Comparison of ENCODE assay signal across 9 cellular contexts in genomic region chr19:15180451-15181390, GRCh38. TPM values are rescaled to one million over a fixed set of nuclear protein-coding genes. Genes with fewer than 3 reads are reported as not detected.
DNase-seq lines count a peak whose midpoint lies in the region; ATAC-seq and TF ChIP-seq lines count a peak whose summit lies in the region.
"Had no signal": no experiment of that assay in that cellular context is flagged by ENCODE, and none has a peak within 500 bp of the region (broad histone marks: within the 10 kb centered on the region; RNA-seq: fewer than 3 reads in every experiment).

No MANE protein-coding gene starts in this region.

- BruUV-seq in Caco-2 (replicated peaks; lab: Mats Ljungman, UMichigan) = no TSS peak

- ATAC-seq in left colon = peak; percentile 93
- ATAC-seq in GM18505 (IDR thresholded peaks at IDR 0.05; ENCODE audit: unreplicated experiment) = no peak
- ATAC-seq in GM21367 (IDR thresholded peaks at IDR 0.05; ENCODE audit: unreplicated experiment) = no peak
- no peak for ATAC-seq in stimulated activated naive B cell treated with anti-CD40 and anti-IgM and Interleukin-4, amounts not matched to agents 10 μg/mL and 1 μg/mL and 100 μg/mL, for 72 hours (replicated peaks)

- no peak for TF ChIP-seq CTCF in Caco-2 (IDR thresholded peaks at IDR 0.05; ENCODE audit: insufficient read depth in 1 of 2, low read depth in 1 of 2, low read length in 1 of 2, severe bottlenecking in 1 of 2, unreplicated experiment in 1 of 2)

- no peak overlapping the region for H3K4me3 Mint-ChIP-seq in Caco-2 (ENCODE audit: unreplicated experiment)
- peak overlapping the region in 1 of 2 donors; percentile 54 for H3K4me3 Mint-ChIP-seq in stimulated activated naive B cell treated with anti-CD40 and anti-IgM and Interleukin-4, amounts not matched to agents 10 μg/mL and 1 μg/mL and 100 μg/mL, for 72 hours

- no peaks in the 10 kb centered on the region for H3K9me3 Mint-ChIP-seq in Caco-2 (ENCODE audit: unreplicated experiment)
- H3K9me3 Mint-ChIP-seq in stimulated activated naive B cell treated with anti-CD40 and anti-IgM and Interleukin-4, amounts not matched to agents 10 μg/mL and 1 μg/mL and 100 μg/mL, for 72 hours = no peaks in the 10 kb centered on the region

- no peaks in the 10 kb centered on the region for H3K27me3 ChIP-seq in Caco-2 (replicated peaks; ENCODE audit: control insufficient read depth, insufficient read depth, low read length)

- CTCF ChIA-PET in Caco-2 (lab: Charles Lee) = interaction anchor here (0.6 kb wide), 1 partner anchor 374 kb away, joined by 16 read pairs; no protein-coding TSS in a partner anchor

- DNase-seq in Caco-2 (peak; percentile 48 to 71), NCI-H128 (lab: John Stamatoyannopoulos, UW; ENCODE audit: unreplicated experiment) (peak; percentile 30), SW480 (ENCODE audit: low spot score) (peak; percentile 83), left colon (peak; percentile 49 to 54), NOMO-1 treated with DMSO at 0.1 percent for 48 hours (lab: John Stamatoyannopoulos, UW; ENCODE audit: unreplicated experiment) (no peak)
- no peak for DNase-seq in stimulated activated naive B cell treated with anti-CD40 and anti-IgM and Interleukin-4, amounts not matched to agents 10 μg/mL and 1 μg/mL and 100 μg/mL, for 72 hours
- DNase-seq: effector CD4-positive, alpha-beta T cell had no signal

- no peaks in the 10 kb centered on the region for H3K27me3 Mint-ChIP-seq in Caco-2 (ENCODE audit: insufficient read depth, unreplicated experiment)
- H3K27me3 Mint-ChIP-seq in stimulated activated naive B cell treated with anti-CD40 and anti-IgM and Interleukin-4, amounts not matched to agents 10 μg/mL and 1 μg/mL and 100 μg/mL, for 72 hours = peaks cover 19 to 35% of the 10 kb centered on the region in 2 donors

- no peak overlapping the region for H3K27ac Mint-ChIP-seq in Caco-2 (ENCODE audit: unreplicated experiment)
- no peak overlapping the region for H3K27ac Mint-ChIP-seq in stimulated activated naive B cell treated with anti-CD40 and anti-IgM and Interleukin-4, amounts not matched to agents 10 μg/mL and 1 μg/mL and 100 μg/mL, for 72 hours

- H3K9me3 ChIP-seq in Caco-2 = no peaks in the 10 kb centered on the region

- peaks cover 75% of the 10 kb centered on the region for H3K36me3 Mint-ChIP-seq in Caco-2 (ENCODE audit: insufficient read depth, unreplicated experiment)
- no peaks in the 10 kb centered on the region for H3K36me3 Mint-ChIP-seq in stimulated activated naive B cell treated with anti-CD40 and anti-IgM and Interleukin-4, amounts not matched to agents 10 μg/mL and 1 μg/mL and 100 μg/mL, for 72 hours

- H3K4me3 ChIP-seq in Caco-2 (ENCODE audit: low read depth, low read length) = peak overlapping the region; percentile 22; the same call in 1 of the 2 replicates

- POLR2A ChIA-PET in Caco-2 (lab: Charles Lee) = interaction anchor here (0.7 kb wide), 1 partner anchor 198 kb away, joined by 3 read pairs; no protein-coding TSS in a partner anchor

- TF ChIP-seq POLR2A in GM18505 (IDR thresholded peaks at IDR 0.05; ENCODE audit: borderline replicate concordance, extremely low read depth, insufficient read depth, insufficient read length) = no peak

- H3K36me3 ChIP-seq in Caco-2 (ENCODE audit: control insufficient read depth, insufficient read depth, low read length) = peaks cover 1% of the 10 kb centered on the region

- H3K4me1 ChIP-seq in Caco-2 = no peaks in the 10 kb centered on the region

- no peaks in the 10 kb centered on the region for H3K4me1 Mint-ChIP-seq in Caco-2 (ENCODE audit: low read depth, unreplicated experiment)
- H3K4me1 Mint-ChIP-seq in stimulated activated naive B cell treated with anti-CD40 and anti-IgM and Interleukin-4, amounts not matched to agents 10 μg/mL and 1 μg/mL and 100 μg/mL, for 72 hours = peaks cover 6 to 7% of the 10 kb centered on the region in 2 donors

- intact Hi-C loops in Caco-2 (cut with micrococcal nuclease; ENCODE audit: unreplicated experiment) = no loop called here
- intact Hi-C loops in left colon (cut with DNase I, micrococcal nuclease) = loop anchor here in 1 of 2 donors (10.0 kb wide), 1 partner anchor 374 kb away; no protein-coding TSS in a partner anchor

RNA-seq across cellular contexts. Expression of gene NOTCH3, which starts 20.1 kb away (rescaled TPM):
- 53.5 and 60.6 TPM in 2 replicates for total RNA-seq in Caco-2 (2022)
- total RNA-seq in left colon = 10 to 100 TPM in 1 of 2 donors, 1 to 10 TPM in 1; 6.1 to 12.2 TPM

RNA-seq across cellular contexts. Expression of gene EPHX3, which starts 51.5 kb away (rescaled TPM):
- 0.97 and 1.2 TPM in 2 replicates for total RNA-seq in Caco-2 (2022)
- under 1 TPM; 0.39 to 0.58 TPM for total RNA-seq in left colon

Comparison
In these comparisons a context has a peak if more than half of its experiments do, and no peak if none do; other contexts are left out.
1. DNase-seq: peak in Caco-2 (2 of 2), NCI-H128 (single experiment), SW480 (single experiment) and left colon (2 of 2); none in NOMO-1 treated with DMSO at 0.1 percent for 48 hours (single experiment) and stimulated activated naive B cell treated with anti-CD40 and anti-IgM and Interleukin-4, amounts not matched to agents 10 μg/mL and 1 μg/mL and 100 μg/mL, for 72 hours (single experiment).